In the genomic region with DNA sequence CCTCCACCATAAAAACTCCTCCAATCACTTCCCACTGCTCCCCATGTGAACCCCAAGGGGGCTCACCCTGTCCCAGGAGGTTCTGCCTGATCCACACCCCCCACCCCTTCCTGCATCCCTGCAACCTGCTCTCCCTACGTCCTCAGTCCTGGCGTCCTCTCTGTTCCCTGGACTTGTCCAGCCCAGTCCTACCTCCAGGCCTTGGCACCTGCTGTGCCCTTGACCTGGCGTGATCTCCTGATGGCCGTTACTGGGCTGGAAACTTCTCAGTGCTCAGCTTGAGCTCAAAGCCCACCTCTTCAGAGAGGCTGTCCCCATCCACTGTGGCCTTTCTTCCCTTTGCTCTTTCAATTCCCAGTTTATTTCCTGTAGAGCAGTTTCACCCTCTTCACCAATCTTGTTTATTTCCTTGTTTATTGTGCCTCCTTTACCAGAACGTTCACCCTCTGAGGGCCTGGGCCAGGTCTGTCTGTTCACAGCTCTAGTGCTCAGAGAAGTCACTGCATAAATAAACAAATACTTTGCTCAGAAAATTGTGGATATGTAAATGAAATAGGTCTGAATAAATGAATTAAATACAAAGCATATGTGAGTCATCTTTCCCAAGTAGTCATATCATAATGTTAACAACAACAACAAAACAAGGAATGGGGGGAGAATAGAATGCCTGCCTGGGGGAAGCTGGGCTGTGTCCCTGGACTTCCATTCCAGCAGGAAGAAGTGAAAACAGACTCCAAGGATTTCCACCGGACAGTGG, we compare ENCODE assay signal across 1 cellular context.
TF ChIP-seq lines count a peak whose summit lies in the region.

No MANE protein-coding gene starts in this region.

TF ChIP-seq in SK-N-SH, 30 proteins besides CTCF, POLR2A, EP300 and RAD21:
- TF ChIP-seq YY1 (IDR thresholded peaks at IDR 0.05; ENCODE audit: low read depth) (no peak), NFIC (IDR thresholded peaks at IDR 0.05; ENCODE audit: borderline replicate concordance) (no peak), CHD2 (IDR thresholded peaks at IDR 0.05; ENCODE audit: low read length, partially characterized antibody) (no peak), NRF1 (IDR thresholded peaks at IDR 0.05; ENCODE audit: low read depth, low read length) (no peak), ELF1 (IDR thresholded peaks at IDR 0.05) (no peak), MEF2A (IDR thresholded peaks at IDR 0.05; ENCODE audit: borderline replicate concordance, low read depth) (no peak), TCF12 (IDR thresholded peaks at IDR 0.05) (no peak), RXRA (IDR thresholded peaks at IDR 0.05; ENCODE audit: borderline replicate concordance, low read depth) (no peak)
- TF ChIP-seq, protein P1, sequence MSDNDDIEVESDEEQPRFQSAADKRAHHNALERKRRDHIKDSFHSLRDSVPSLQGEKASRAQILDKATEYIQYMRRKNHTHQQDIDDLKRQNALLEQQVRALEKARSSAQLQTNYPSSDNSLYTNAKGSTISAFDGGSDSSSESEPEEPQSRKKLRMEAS (IDR thresholded peaks at IDR 0.05; ENCODE audit: low read depth): no peak
- TF ChIP-seq, protein P2, sequence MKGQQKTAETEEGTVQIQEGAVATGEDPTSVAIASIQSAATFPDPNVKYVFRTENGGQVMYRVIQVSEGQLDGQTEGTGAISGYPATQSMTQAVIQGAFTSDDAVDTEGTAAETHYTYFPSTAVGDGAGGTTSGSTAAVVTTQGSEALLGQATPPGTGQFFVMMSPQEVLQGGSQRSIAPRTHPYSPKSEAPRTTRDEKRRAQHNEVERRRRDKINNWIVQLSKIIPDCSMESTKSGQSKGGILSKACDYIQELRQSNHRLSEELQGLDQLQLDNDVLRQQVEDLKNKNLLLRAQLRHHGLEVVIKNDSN (IDR thresholded peaks at IDR 0.05; ENCODE audit: borderline replicate concordance, low read depth): no peak
